20 cellular contexts compared by ENCODE assay signal in the genomic region with DNA sequence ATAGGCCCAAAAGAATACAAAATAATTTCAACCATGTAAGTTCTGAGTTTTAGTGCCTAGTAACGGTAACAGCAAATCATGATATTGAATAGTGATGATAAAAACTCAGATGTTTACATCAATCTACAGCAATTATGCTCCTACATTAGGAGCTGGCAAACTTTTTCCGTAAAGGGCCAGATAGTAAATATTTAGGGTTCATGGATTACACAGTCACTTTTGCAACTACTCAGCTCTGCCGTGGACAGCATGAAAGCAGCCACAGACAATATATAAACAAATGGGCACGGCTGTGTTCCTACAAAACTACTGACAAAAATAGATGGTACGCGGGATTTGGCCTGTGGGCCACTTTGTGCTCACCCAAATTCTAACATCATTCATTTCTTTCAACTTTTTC.
DNase-seq lines count a peak whose midpoint lies in the region; ATAC-seq and TF ChIP-seq lines count a peak whose summit lies in the region.
"Had no signal": no experiment of that assay in that cellular context is flagged by ENCODE, and none has a peak within 500 bp of the region (broad histone marks: within the 10 kb centered on the region; RNA-seq: fewer than 3 reads in every experiment).

No MANE protein-coding gene starts in this region.

- H3K36me3 Mint-ChIP-seq in MCF 10A (ENCODE audit: insufficient read depth, unreplicated experiment) (peaks cover 6% of the 10 kb centered on the region), osteocyte (ENCODE audit: unreplicated experiment) (no peaks in the 10 kb centered on the region)
- H3K36me3 Mint-ChIP-seq: CD8-positive, alpha-beta T cell had no signal

- TF ChIP-seq POLR2A in breast epithelium (IDR thresholded peaks at IDR 0.05) = no peak

- H3K4me3 Mint-ChIP-seq in MCF 10A (ENCODE audit: unreplicated experiment) = no peak overlapping the region
- H3K4me3 Mint-ChIP-seq in osteocyte (ENCODE audit: unreplicated experiment) = no peak overlapping the region
- H3K4me3 Mint-ChIP-seq: CD8-positive, alpha-beta T cell had no signal

- H3K36me3 ChIP-seq in breast epithelium = no peaks in the 10 kb centered on the region
- H3K36me3 ChIP-seq in brain microvascular endothelial cell (replicated peaks) = no peaks in the 10 kb centered on the region
- H3K36me3 ChIP-seq in fibroblast of lung (ENCODE audit: control insufficient read depth, insufficient read depth, low read length) = no peaks in the 10 kb centered on the region
- H3K36me3 ChIP-seq: BLaER1 treated with 17β-estradiol and CSF1 and Interleukin-3, amounts not matched to agents 10 nM and 100 nM; MG63 had no signal

- no peaks in the 10 kb centered on the region for H3K9me3 ChIP-seq in breast epithelium
- H3K9me3 ChIP-seq in fibroblast of lung (ENCODE audit: control insufficient read depth, insufficient read depth, low read depth, low read length) = no peaks in the 10 kb centered on the region
- H3K9me3 ChIP-seq: BLaER1 treated with 17β-estradiol and CSF1 and Interleukin-3, amounts not matched to agents 10 nM and 100 nM; MG63 had no signal

- H3K79me2 ChIP-seq in fibroblast of lung (ENCODE audit: control insufficient read depth, insufficient read depth, low read length) = no peaks in the 10 kb centered on the region

- peaks cover 7% of the 10 kb centered on the region for H3K4me1 Mint-ChIP-seq in MCF 10A (ENCODE audit: insufficient read depth, unreplicated experiment)
- H3K4me1 Mint-ChIP-seq in osteocyte (ENCODE audit: unreplicated experiment) = peaks cover 13% of the 10 kb centered on the region

- POLR2A ChIA-PET in MCF 10A (lab: Yijun Ruan, JAX) = interaction anchor here (0.7 kb wide), 1 partner anchor 9 kb away, joined by 3 read pairs; no protein-coding TSS in a partner anchor

- DNase-seq in MCF 10A (ENCODE audit: unreplicated experiment) (peak; percentile 34), breast epithelium (ENCODE audit: low spot score in 2 of 2) (no peak), brain microvascular endothelial cell (no peak), fibroblast of lung (ENCODE audit: low read depth in 2 of 2) (peak in 1 of 2 donors; percentile 57), osteocyte (ENCODE audit: extremely low spot score, unreplicated experiment) (no peak), medulla oblongata (ENCODE audit: extremely low spot score) (no peak)
- DNase-seq: CD8-positive, alpha-beta T cell; Kasumi-1; MG63; NCI-H1417; NCI-H1694 treated with DMSO at 0.1 percent for 48 hours; NCI-H2081 treated with DMSO at 0.1 percent for 48 hours; NCI-H2171 treated with DMSO at 0.1 percent for 48 hours; NCI-H524 treated with DMSO at 0.1 percent for 48 hours; NCI-H82; Right ventricle myocardium superior had no signal

- peak overlapping the region; percentile 17 for H3K4me2 ChIP-seq in fibroblast of lung (ENCODE audit: extremely low read depth, insufficient read depth, low read length)

- no peak overlapping the region for H2AFZ ChIP-seq in fibroblast of lung (ENCODE audit: low read length)

- no peak overlapping the region for H3K9ac ChIP-seq in fibroblast of lung (ENCODE audit: insufficient read depth, low read length)
- H3K9ac ChIP-seq: BLaER1 treated with 17β-estradiol and CSF1 and Interleukin-3, amounts not matched to agents 10 nM and 100 nM had no signal

- CTCF ChIA-PET in MCF 10A (lab: Yijun Ruan, JAX) = interaction anchor here (1.1 kb wide), 1 partner anchor 158 kb away, joined by 3 read pairs; no protein-coding TSS in a partner anchor

- H3K27ac Mint-ChIP-seq in MCF 10A (ENCODE audit: low read depth, unreplicated experiment) (peak overlapping the region; percentile 82), osteocyte (ENCODE audit: unreplicated experiment) (peak overlapping the region; percentile 12)
- H3K27ac Mint-ChIP-seq: CD8-positive, alpha-beta T cell had no signal

- no peaks in the 10 kb centered on the region for H4K20me1 ChIP-seq in fibroblast of lung (ENCODE audit: control insufficient read depth, extremely low read depth, insufficient read depth, low read length)
- H4K20me1 ChIP-seq: BLaER1 treated with 17β-estradiol and CSF1 and Interleukin-3, amounts not matched to agents 10 nM and 100 nM had no signal

- no peaks in the 10 kb centered on the region for H3K9me3 Mint-ChIP-seq in MCF 10A (ENCODE audit: unreplicated experiment)
- no peaks in the 10 kb centered on the region for H3K9me3 Mint-ChIP-seq in osteocyte (ENCODE audit: unreplicated experiment)
- H3K9me3 Mint-ChIP-seq: CD8-positive, alpha-beta T cell had no signal

- H3K4me1 ChIP-seq in breast epithelium (no peaks in the 10 kb centered on the region), fibroblast of lung (ENCODE audit: control insufficient read depth, extremely low read depth, insufficient read depth, low read length) (peaks cover 3% of the 10 kb centered on the region)

- intact Hi-C loops in MCF 10A (cut with micrococcal nuclease) = no loop called here
- intact Hi-C loops in breast epithelium (cut with DNase I; ENCODE audit: low total_unique reads) = no loop called here

- ATAC-seq in HG03460 (IDR thresholded peaks at IDR 0.05; ENCODE audit: unreplicated experiment) (no peak), GM18867 (IDR thresholded peaks at IDR 0.05; ENCODE audit: unreplicated experiment) (no peak)
- ATAC-seq: CD8-positive, alpha-beta T cell had no signal

- no peak for TF ChIP-seq CTCF in MCF 10A (IDR thresholded peaks at IDR 0.05; ENCODE audit: unreplicated experiment)
- TF ChIP-seq CTCF in breast epithelium (IDR thresholded peaks at IDR 0.05) = no peak
- no peak for TF ChIP-seq CTCF in brain microvascular endothelial cell (IDR thresholded peaks at IDR 0.05; ENCODE audit: low read depth, low read length, missing control alignments)
- no peak for TF ChIP-seq CTCF in fibroblast of lung (conservative IDR thresholded peaks at IDR 0.05 in 1 of 2, IDR thresholded peaks at IDR 0.05 in 1 of 2; ENCODE audit: low read depth in 1 of 2, low read length in 2 of 2)
- TF ChIP-seq CTCF in osteocyte (IDR thresholded peaks at IDR 0.05) = no peak

- H3K27me3 Mint-ChIP-seq in MCF 10A (ENCODE audit: insufficient read depth, unreplicated experiment) (no peaks in the 10 kb centered on the region), osteocyte (ENCODE audit: unreplicated experiment) (no peaks in the 10 kb centered on the region)

- no peak overlapping the region for H3K4me3 ChIP-seq in breast epithelium
- H3K4me3 ChIP-seq in brain microvascular endothelial cell (ENCODE audit: low read depth, low read length) = no peak overlapping the region
- no peak overlapping the region for H3K4me3 ChIP-seq in fibroblast of lung (replicated peaks in 1 of 4; ENCODE audit: control extremely low read depth in 1 of 4, insufficient read depth in 1 of 4, low read depth in 3 of 4, low read length in 4 of 4)
- H3K4me3 ChIP-seq: BLaER1 treated with 17β-estradiol and CSF1 and Interleukin-3, amounts not matched to agents 10 nM and 100 nM; MG63 had no signal

- in situ Hi-C loops in brain microvascular endothelial cell (cut with HindIII; ENCODE audit: low pct_ligation_motif_present, low sequenced_read_pairs) = no loop called here

- BruUV-seq in MCF 10A (replicated peaks; lab: Mats Ljungman, UMichigan) = no TSS peak

- H3K27me3 ChIP-seq in breast epithelium (no peaks in the 10 kb centered on the region), brain microvascular endothelial cell (replicated peaks) (no peaks in the 10 kb centered on the region), fibroblast of lung (ENCODE audit: control insufficient read depth, insufficient read depth, low read length) (no peaks in the 10 kb centered on the region)
- H3K27me3 ChIP-seq: BLaER1 treated with 17β-estradiol and CSF1 and Interleukin-3, amounts not matched to agents 10 nM and 100 nM; MG63 had no signal

- no peak overlapping the region for H3K27ac ChIP-seq in breast epithelium
- peak overlapping the region; percentile 74 for H3K27ac ChIP-seq in brain microvascular endothelial cell
- no peak overlapping the region for H3K27ac ChIP-seq in fibroblast of lung (ENCODE audit: insufficient read depth, low read length)
- H3K27ac ChIP-seq: 22Rv1; BLaER1 treated with 17β-estradiol and CSF1 and Interleukin-3, amounts not matched to agents 10 nM and 100 nM had no signal
